In the genomic region with DNA sequence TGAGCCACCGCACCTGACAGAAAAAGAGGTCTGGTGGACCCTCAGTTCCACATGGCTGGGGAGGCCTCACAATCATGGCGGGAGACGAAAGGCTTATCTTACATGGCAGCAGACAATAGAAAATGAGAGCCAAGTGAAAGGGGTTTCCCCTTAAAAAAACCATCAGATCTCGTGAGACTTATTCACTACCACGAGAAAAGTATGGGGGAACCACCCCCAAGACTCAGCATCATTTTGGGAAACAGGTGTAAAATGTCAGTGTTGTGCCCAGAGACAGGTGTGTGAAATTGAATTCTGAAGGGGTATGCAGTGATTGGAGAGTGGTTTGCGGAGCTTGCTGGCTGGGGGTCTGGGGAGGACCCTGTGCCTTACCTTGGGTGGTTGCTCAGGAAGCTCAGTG, we compare ENCODE assay signal across 16 cellular contexts. TPM values are rescaled to one million over a fixed set of nuclear protein-coding genes. Genes with fewer than 3 reads are reported as not detected.
"Had no signal": no experiment of that assay in that cellular context is flagged by ENCODE, and none has a peak within 500 bp of the region (broad histone marks: within the 10 kb centered on the region; RNA-seq: fewer than 3 reads in every experiment).

No MANE protein-coding gene starts in this region.

- H3K36me3 ChIP-seq: SJCRH30, transverse colon had no signal

- H3K9me3 Mint-ChIP-seq: memory B cell had no signal

- H3K27me3 Mint-ChIP-seq: memory B cell had no signal

- H3K27ac ChIP-seq: brain microvascular endothelial cell, left ventricle myocardium inferior, parathyroid adenoma, SJCRH30, transverse colon had no signal

- H3K27me3 ChIP-seq: brain microvascular endothelial cell, SJCRH30, transverse colon had no signal

- H3K4me3 ChIP-seq: left ventricle myocardium inferior, SJCRH30, transverse colon had no signal

- H3K4me3 Mint-ChIP-seq: memory B cell had no signal

- H3K27ac Mint-ChIP-seq: memory B cell had no signal

- H3K4me1 ChIP-seq: parathyroid adenoma, SJCRH30 had no signal

- H3K9me3 ChIP-seq: left ventricle myocardium inferior, SJCRH30, transverse colon had no signal

- H3K9ac ChIP-seq: parathyroid adenoma had no signal

- DNase-seq: activated CD4-positive, alpha-beta T cell treated with anti-CD3 and anti-CD28 coated beads for 1 hour; activated CD8-positive, alpha-beta memory T cell treated with anti-CD3 and anti-CD28 coated beads for 24 hours; brain microvascular endothelial cell; effector memory CD4-positive, alpha-beta T cell; kidney; left ventricle myocardium inferior; retina; SJCRH30; stimulated activated CD4-positive, alpha-beta T cell treated with anti-CD3 and anti-CD28 coated beads, Interleukin-15, amount 100 ng/mL, for 24 hours; substantia nigra; T-helper 9 cell; transverse colon had no signal

- H2AFZ ChIP-seq: parathyroid adenoma had no signal

RNA-seq across cellular contexts. Expression of a gene that starts 46.8 kb away (rescaled TPM):
- total RNA-seq: epithelial cell of proximal tubule, left ventricle myocardium inferior, SJCRH30 had no signal
- polyA plus RNA-seq: neural cell had no signal
